ENCODE assay signal across 9 cellular contexts in genomic region chr5:116360008-116360853, GRCh38.
DNase-seq lines count a peak whose midpoint lies in the region; ATAC-seq and TF ChIP-seq lines count a peak whose summit lies in the region.
"Had no signal": no experiment of that assay in that cellular context is flagged by ENCODE, and none has a peak within 500 bp of the region (broad histone marks: within the 10 kb centered on the region; RNA-seq: fewer than 3 reads in every experiment).

No MANE protein-coding gene starts in this region.

- TF ChIP-seq CTCF in AG09319 (IDR thresholded peaks at IDR 0.05; ENCODE audit: low read depth, low read length) (no peak), GM23338 (conservative IDR thresholded peaks at IDR 0.05; ENCODE audit: low read depth in 2 of 2) (no peak), brain (conservative IDR thresholded peaks at IDR 0.05) (no peak), mammary epithelial cell (conservative IDR thresholded peaks at IDR 0.05 in 1 of 2, IDR thresholded peaks at IDR 0.05 in 1 of 2; ENCODE audit: extremely low read depth in 1 of 2, insufficient read depth in 1 of 2, low read depth in 1 of 2, low read length in 2 of 2) (no peak), natural killer cell (IDR thresholded peaks at IDR 0.05) (no peak)

- H3K27me3 ChIP-seq in GM23338 (ENCODE audit: insufficient read depth) (0 out of 2 replicates have a peak, but pooled peaks cover 7% of the 10 kb centered on the region), mammary epithelial cell (ENCODE audit: insufficient read depth, low read length) (no peaks in the 10 kb centered on the region)

- H3K9me3 Mint-ChIP-seq in GM23338 (no peaks in the 10 kb centered on the region; the same call in 2 of the 3 replicates), brain (peaks cover 3 to 20% (median 8%) of the 10 kb centered on the region in 5 experiments), natural killer cell (peaks cover 0 to 2% of the 10 kb centered on the region in 2 donors)

- H3K4me1 Mint-ChIP-seq in GM23338 (peaks cover 5% of the 10 kb centered on the region; the same call in 1 of the 3 replicates), brain (peaks cover 17% of the 10 kb centered on the region), natural killer cell (peaks cover 12 to 13% of the 10 kb centered on the region in 2 donors)

- no peaks in the 10 kb centered on the region for H3K4me1 ChIP-seq in GM23338 (ENCODE audit: insufficient read depth)
- no peaks in the 10 kb centered on the region for H3K4me1 ChIP-seq in mammary epithelial cell (ENCODE audit: insufficient read depth, low read length)

- H2AFZ ChIP-seq in GM23338 (no peak overlapping the region; the same call in 1 of the 2 replicates), mammary epithelial cell (ENCODE audit: low read depth, low read length) (no peak overlapping the region)

- H3K4me2 ChIP-seq in GM23338 (peak overlapping the region; percentile 82; the same call in 1 of the 2 replicates), mammary epithelial cell (ENCODE audit: insufficient read depth, low read depth, low read length) (no peak overlapping the region)

- H3K79me2 ChIP-seq in GM23338 (replicated peaks; ENCODE audit: insufficient read depth) (no peaks in the 10 kb centered on the region), mammary epithelial cell (ENCODE audit: insufficient read depth, low read length) (no peaks in the 10 kb centered on the region)

- ATAC-seq in GM23338 (no peak), GM21825 (IDR thresholded peaks at IDR 0.05; ENCODE audit: unreplicated experiment) (no peak), natural killer cell (no peak), GM19395 (IDR thresholded peaks at IDR 0.05; ENCODE audit: unreplicated experiment) (no peak)

- H3K27me3 Mint-ChIP-seq in GM23338 (ENCODE audit: insufficient read depth, low read depth, poor library complexity) (peaks cover 12% of the 10 kb centered on the region), brain (peaks cover 7% of the 10 kb centered on the region), natural killer cell (ENCODE audit: low read depth in 2 of 2) (no peaks in the 10 kb centered on the region)

- dilution Hi-C loops in mammary epithelial cell (cut with HindIII; ENCODE audit: low sequenced_read_pairs) = no loop called here

- WGBS in mammary epithelial cell (ENCODE audit: low coverage, missing lambda C conversion rate) = 65% methylated on average over 7 of the region's 7 CpGs

- H3K27ac Mint-ChIP-seq in GM23338 (no peak overlapping the region), brain (peak overlapping the region; percentile 15 to 87 (median 59)), natural killer cell (no peak overlapping the region)

- in situ Hi-C loops in mammary epithelial cell (cut with MboI; ENCODE audit: low sequenced_read_pairs in 2 of 2) = no loop called here

- intact Hi-C loops in mammary epithelial cell (cut with micrococcal nuclease) (no loop called here), natural killer cell (cut with micrococcal nuclease) (no loop called here)

- H3K27ac ChIP-seq in GM23338 (ENCODE audit: low read depth) (no peak overlapping the region), mammary epithelial cell (ENCODE audit: insufficient read depth, low read depth, low read length) (no peak overlapping the region)

- no peaks in the 10 kb centered on the region for H3K9me3 ChIP-seq in mammary epithelial cell (replicated peaks; ENCODE audit: insufficient read depth, low read length)

- no peaks in the 10 kb centered on the region for H4K20me1 ChIP-seq in GM23338 (replicated peaks; ENCODE audit: insufficient read depth)
- H4K20me1 ChIP-seq in mammary epithelial cell (ENCODE audit: insufficient read depth, low read length) = no peaks in the 10 kb centered on the region

- DNase-seq in AG09319 (ENCODE audit: extremely low read depth, low read depth) (peak; percentile 19), GM23338 (ENCODE audit: low spot score) (no peak), midbrain (lab: John Stamatoyannopoulos, UW) (peak; percentile 22), mammary epithelial cell (no peak), natural killer cell (no peak)

- no peaks in the 10 kb centered on the region for H3K9me2 ChIP-seq in GM23338 (ENCODE audit: insufficient read depth)

- BruUV-seq in mammary epithelial cell (replicated peaks; lab: Mats Ljungman, UMichigan) = no TSS peak

- no peaks in the 10 kb centered on the region for H3K36me3 ChIP-seq in GM23338 (ENCODE audit: insufficient read depth)
- no peaks in the 10 kb centered on the region for H3K36me3 ChIP-seq in mammary epithelial cell (ENCODE audit: insufficient read depth, low read length)

- no peak overlapping the region for H3K4me3 ChIP-seq in GM23338
- H3K4me3 ChIP-seq in mammary epithelial cell (replicated peaks in 1 of 3; ENCODE audit: insufficient read depth in 1 of 3, low read depth in 2 of 3, low read length in 3 of 3) = no peak overlapping the region

- H3K36me3 Mint-ChIP-seq in GM23338 (ENCODE audit: low read depth) (no peaks in the 10 kb centered on the region; the same call in none of the 3 replicates), brain (peaks cover 2% of the 10 kb centered on the region), natural killer cell (peaks cover 5% of the 10 kb centered on the region)

- H3K9ac ChIP-seq in mammary epithelial cell (ENCODE audit: insufficient read depth, low read length) = no peak overlapping the region

- CTCF ChIA-PET in mammary epithelial cell (lab: Charles Lee; ENCODE audit: low non-redundant PET) = no interaction called here

- no peak overlapping the region for H3K4me3 Mint-ChIP-seq in GM23338
- peak overlapping the region in 3 of 5 experiments; percentile 19 to 53 (median 30) for H3K4me3 Mint-ChIP-seq in brain
- H3K4me3 Mint-ChIP-seq in natural killer cell = no peak overlapping the region
- H3K4me3 Mint-ChIP-seq: neural crest cell had no signal

- H3F3A ChIP-seq in GM23338 (replicated peaks; ENCODE audit: low read depth) = 0 out of 2 replicates have a peak, but pooled peaks cover 2% of the 10 kb centered on the region

TF ChIP-seq in GM23338, 12 proteins besides CTCF, POLR2A, EP300 and RAD21:
- TF ChIP-seq POLR2AphosphoS5 (IDR thresholded peaks at IDR 0.05; ENCODE audit: low read depth) = no peak
- no peak for TF ChIP-seq JUNB (IDR thresholded peaks at IDR 0.05; ENCODE audit: unreplicated experiment)
- no peak for TF ChIP-seq NANOG (IDR thresholded peaks at IDR 0.05; ENCODE audit: borderline replicate concordance)
- no peak for TF ChIP-seq CREB1 (CRISPR knock-in tag; IDR thresholded peaks at IDR 0.05; ENCODE audit: low read depth)

Comparison
In these comparisons a context has a peak if more than half of its experiments do, and no peak if none do; other contexts are left out.
1. DNase-seq: peak in AG09319 (single experiment) and midbrain (single experiment); none in GM23338 (single experiment), mammary epithelial cell (single experiment) and natural killer cell (single experiment).
2. H3K27ac Mint-ChIP-seq: peak in brain (5 of 5); none in GM23338 (single experiment) and natural killer cell (0 of 2).
3. H3K4me3 Mint-ChIP-seq: peak in brain (3 of 5); none in GM23338 (single experiment) and natural killer cell (single experiment).